ENCODE assay signal across 25 cellular contexts in genomic region chr9:37732952-37733351, GRCh38.
"Had no signal": no experiment of that assay in that cellular context is flagged by ENCODE, and none has a peak within 500 bp of the region (broad histone marks: within the 10 kb centered on the region; RNA-seq: fewer than 3 reads in every experiment).

No MANE protein-coding gene starts in this region.

- H3K36me3 ChIP-seq: gastrocnemius medialis, heart left ventricle, left lung, neutrophil, pancreas, right lobe of liver, stomach, thyroid gland, vagina had no signal

- H3K36me3 Mint-ChIP-seq: mesothelial cell of epicardium; naive B cell; natural killer cell treated with Interleukin-12 subunit alpha and Interleukin-12 subunit beta and Interleukin-15 and Interleukin-18, amount 100 ng/mL, for 72 hours had no signal

- H3K4me1 ChIP-seq: gastrocnemius medialis, heart left ventricle, left lung, pancreas, right lobe of liver, stomach, thyroid gland, vagina had no signal

- H3K27ac ChIP-seq: gastrocnemius medialis, heart left ventricle, hepatocyte, left lung, neutrophil, pancreas, right lobe of liver, stomach, thyroid gland, vagina had no signal

- H3K4me2 ChIP-seq: hepatocyte had no signal

- H3K27ac Mint-ChIP-seq: mesothelial cell of epicardium; naive B cell; natural killer cell treated with Interleukin-12 subunit alpha and Interleukin-12 subunit beta and Interleukin-15 and Interleukin-18, amount 100 ng/mL, for 72 hours had no signal

- DNase-seq: effector CD4-positive, alpha-beta T cell; gastrocnemius medialis; heart left ventricle; left cardiac atrium; left lung; mesenchymal stem cell; mucosa of descending colon; naive B cell; pancreas; right lobe of liver; small intestine; stimulated activated CD4-positive, alpha-beta T cell treated with anti-CD3 and anti-CD28 coated beads, Interleukin-15, amount 100 ng/mL, for 24 hours; stimulated activated CD4-positive, alpha-beta T cell treated with anti-CD3 and anti-CD28 coated beads, Interleukin-4, amount 100 ng/mL, for 1 hour; stimulated activated CD8-positive, alpha-beta memory T cell treated with anti-CD3 and anti-CD28 coated beads, Interleukin-4, amount 100 ng/mL, for 48 hours; stimulated activated naive CD4-positive, alpha-beta T cell treated with Interleukin-2 at 50 U/mL for 16 hours; stomach; thyroid gland; trophoblast cell had no signal

- ATAC-seq: gastrocnemius medialis; heart left ventricle; left cardiac atrium; left lung; mucosa of descending colon; natural killer cell treated with Interleukin-12 subunit alpha and Interleukin-12 subunit beta and Interleukin-15 and Interleukin-18, amount 100 ng/mL, for 72 hours; pancreas; right lobe of liver had no signal

- H3K4me1 Mint-ChIP-seq: naive B cell, neural crest cell had no signal

- H3K9me3 Mint-ChIP-seq: mesothelial cell of epicardium; natural killer cell treated with Interleukin-12 subunit alpha and Interleukin-12 subunit beta and Interleukin-15 and Interleukin-18, amount 100 ng/mL, for 72 hours; neural crest cell had no signal

- H3K9me3 ChIP-seq: gastrocnemius medialis, heart left ventricle, left lung, mucosa of descending colon, neutrophil, pancreas, right lobe of liver, stomach, thyroid gland, vagina had no signal

- H3K27me3 ChIP-seq: dorsolateral prefrontal cortex, gastrocnemius medialis, hepatocyte, pancreas, right lobe of liver, thyroid gland, vagina had no signal

- FAIRE-seq: pancreas, small intestine had no signal

- H3K4me3 ChIP-seq: dorsolateral prefrontal cortex, gastrocnemius medialis, heart left ventricle, hepatocyte, left lung, mucosa of descending colon, pancreas, right lobe of liver, stomach, thyroid gland, vagina had no signal

- H3K4me3 Mint-ChIP-seq: mesothelial cell of epicardium; naive B cell; natural killer cell treated with Interleukin-12 subunit alpha and Interleukin-12 subunit beta and Interleukin-15 and Interleukin-18, amount 100 ng/mL, for 72 hours; neural crest cell had no signal
